Comparison of ENCODE assay signal across 1 cellular context in the genomic region with DNA sequence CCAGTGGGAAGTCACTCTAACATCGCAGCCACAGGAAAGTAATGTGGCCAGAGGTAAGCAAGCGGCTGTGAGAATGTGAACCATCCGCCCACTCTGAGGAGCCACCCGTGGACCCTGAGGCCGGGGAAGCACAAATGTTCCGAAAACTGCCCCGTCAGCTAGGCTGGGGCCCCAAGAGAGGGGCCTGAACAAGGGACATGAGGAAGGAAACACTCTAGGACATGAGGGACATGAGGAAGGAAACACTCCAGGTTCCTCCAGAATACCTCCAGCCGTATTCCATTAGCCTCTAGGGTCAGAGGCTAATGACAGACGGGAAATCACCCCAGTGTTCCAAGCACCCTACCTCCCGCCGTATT.
TF ChIP-seq lines count a peak whose summit lies in the region.

No MANE protein-coding gene starts in this region.

TF ChIP-seq in GM12878, 131 proteins besides CTCF, POLR2A, EP300 and RAD21 (continued from another document):
- TF ChIP-seq, protein P1, sequence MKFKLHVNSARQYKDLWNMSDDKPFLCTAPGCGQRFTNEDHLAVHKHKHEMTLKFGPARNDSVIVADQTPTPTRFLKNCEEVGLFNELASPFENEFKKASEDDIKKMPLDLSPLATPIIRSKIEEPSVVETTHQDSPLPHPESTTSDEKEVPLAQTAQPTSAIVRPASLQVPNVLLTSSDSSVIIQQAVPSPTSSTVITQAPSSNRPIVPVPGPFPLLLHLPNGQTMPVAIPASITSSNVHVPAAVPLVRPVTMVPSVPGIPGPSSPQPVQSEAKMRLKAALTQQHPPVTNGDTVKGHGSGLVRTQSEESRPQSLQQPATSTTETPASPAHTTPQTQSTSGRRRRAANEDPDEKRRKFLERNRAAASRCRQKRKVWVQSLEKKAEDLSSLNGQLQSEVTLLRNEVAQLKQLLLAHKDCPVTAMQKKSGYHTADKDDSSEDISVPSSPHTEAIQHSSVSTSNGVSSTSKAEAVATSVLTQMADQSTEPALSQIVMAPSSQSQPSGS (IDR thresholded peaks at IDR 0.05; ENCODE audit: low read length), result 0 out of 2 replicates have a peak, but pooled peaks have one; percentile 15
TF ChIP-seq in GM12878: peak in this region for 2.
